ENCODE assay signal across 8 cellular contexts in the genomic region with DNA sequence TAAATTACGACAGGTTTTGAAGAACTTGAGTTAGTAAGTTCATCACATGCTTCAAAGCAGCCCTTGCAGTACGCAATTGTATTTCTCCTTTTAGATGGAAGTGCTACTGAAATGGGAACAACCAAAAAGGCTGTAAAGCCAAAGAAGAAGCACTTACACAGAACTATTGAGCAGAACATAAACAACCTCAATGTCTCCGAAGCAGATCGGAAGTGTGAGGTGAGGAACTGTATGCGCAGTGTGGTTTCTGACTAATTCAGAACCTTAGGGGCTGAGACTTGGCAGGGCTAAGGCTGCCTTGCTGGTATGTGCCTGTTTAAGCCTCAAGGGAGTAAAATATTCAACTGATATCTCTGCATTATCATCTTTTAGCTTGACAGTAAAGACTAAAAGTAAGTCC. TPM values are rescaled to one million over a fixed set of nuclear protein-coding genes. Genes with fewer than 3 reads are reported as not detected.
DNase-seq lines count a peak whose midpoint lies in the region; ATAC-seq, FAIRE-seq and TF ChIP-seq lines count a peak whose summit lies in the region.

No MANE protein-coding gene starts in this region.

- peak; percentile 90 for ATAC-seq in CD4-positive, CD25-positive, alpha-beta regulatory T cell (ENCODE audit: low read depth in 2 of 2)
- ATAC-seq in GM19467 (IDR thresholded peaks at IDR 0.05; ENCODE audit: unreplicated experiment) (peak; percentile 73), HG03565 (IDR thresholded peaks at IDR 0.05; ENCODE audit: unreplicated experiment) (peak; percentile 81), GM12878 (peak; percentile 93)

- no peaks in the 10 kb centered on the region for H3K27me3 Mint-ChIP-seq in CD4-positive, CD25-positive, alpha-beta regulatory T cell
- H3K27me3 Mint-ChIP-seq in glutamatergic neuron (ENCODE audit: unreplicated experiment): no peaks in the 10 kb centered on the region

- RAD21 ChIA-PET in GM12878 (lab: Charles Lee; ENCODE audit: unreplicated experiment): interaction anchor here (0.6 to 2.8 kb wide), 12 partner anchors 9 to 165 kb away, joined by 3 to 22 read pairs (median 5); partner anchors contain the start of genes ITPRIPL1, NCAPH and SNRNP200

- POLR2A ChIA-PET in GM12878 (lab: Charles Lee) (interaction anchor here (0.6 to 4.0 kb wide), 5 partner anchors 8 to 581 kb away, joined by 3 to 20 read pairs (median 12); partner anchors contain the start of genes ITPRIPL1 and NCAPH), OCI-LY7 (lab: Charles Lee) (interaction anchor here (0.6 to 0.9 kb wide), 2 partner anchors 9 to 21 kb away, joined by 3 to 5 read pairs; partner anchors contain the start of gene NCAPH)

- peak overlapping the region; percentile 52 for H3K4me3 ChIP-seq in CD4-positive, CD25-positive, alpha-beta regulatory T cell (ENCODE audit: low read depth, low read length)
- H3K4me3 ChIP-seq in GM12878 (no peak overlapping the region), OCI-LY7 (ENCODE audit: low read depth, low read length, poor library complexity, severe bottlenecking) (no peak overlapping the region)

- no peaks in the 10 kb centered on the region for H3K9me3 ChIP-seq in CD4-positive, CD25-positive, alpha-beta regulatory T cell (ENCODE audit: control insufficient read depth in 2 of 2, low read length in 2 of 2)
- H3K9me3 ChIP-seq in GM12878 (replicated peaks; ENCODE audit: control insufficient read depth, insufficient read depth, low read length) (no peaks in the 10 kb centered on the region), OCI-LY7 (ENCODE audit: low read length) (no peaks in the 10 kb centered on the region)

- no peak for TF ChIP-seq POLR2A in GM12878 (IDR thresholded peaks at IDR 0.05; ENCODE audit: low read depth, low read length)

- peaks cover 6% of the 10 kb centered on the region for H3K36me3 ChIP-seq in CD4-positive, CD25-positive, alpha-beta regulatory T cell (ENCODE audit: control insufficient read depth, insufficient read depth, low read length)
- H3K36me3 ChIP-seq in GM12878 (ENCODE audit: control insufficient read depth in 2 of 2, insufficient read depth in 2 of 2, low read length in 1 of 2): peaks cover 18 to 25% of the 10 kb centered on the region in 2 experiments
- H3K36me3 ChIP-seq in OCI-LY7 (ENCODE audit: insufficient read depth, low read length): peaks cover 99% of the 10 kb centered on the region

- H3K27ac ChIP-seq in CD4-positive, CD25-positive, alpha-beta regulatory T cell (ENCODE audit: insufficient read depth, low read length, poor library complexity, severe bottlenecking): peak overlapping the region; percentile 95
- peak overlapping the region; percentile 65 for H3K27ac ChIP-seq in GM12878 (ENCODE audit: control insufficient read depth, insufficient read depth)
- H3K27ac ChIP-seq in OCI-LY7 (ENCODE audit: low read depth, low read length, poor library complexity, severe bottlenecking): no peak overlapping the region

- no peak for TF ChIP-seq RAD21 in GM12878 (IDR thresholded peaks at IDR 0.05; ENCODE audit: insufficient read depth, low read depth, low read length)

- TF ChIP-seq CTCF in GM12878 (IDR thresholded peaks at IDR 0.05 in 2 of 3, conservative IDR thresholded peaks at IDR 0.05 in 1 of 3; ENCODE audit: control insufficient read depth in 2 of 3, extremely low read depth in 1 of 3, insufficient read depth in 1 of 3, low read depth in 3 of 3, low read length in 3 of 3) (no peak), OCI-LY7 (conservative IDR thresholded peaks at IDR 0.05; ENCODE audit: low read length) (no peak), glutamatergic neuron (IDR thresholded peaks at IDR 0.05; ENCODE audit: partially characterized antibody, unreplicated experiment) (no peak)

- H3K9ac ChIP-seq in GM12878 (ENCODE audit: control insufficient read depth, insufficient read depth, low read length): no peak overlapping the region

- H3K4me3 Mint-ChIP-seq in CD4-positive, CD25-positive, alpha-beta regulatory T cell: peak overlapping the region; percentile 17 to 78 (median 50)
- H3K4me3 Mint-ChIP-seq in glutamatergic neuron (ENCODE audit: unreplicated experiment): no peak overlapping the region

- no peaks in the 10 kb centered on the region for H3K9me2 ChIP-seq in OCI-LY7 (ENCODE audit: insufficient read depth, low read length)

- no peaks in the 10 kb centered on the region for H3K9me3 Mint-ChIP-seq in CD4-positive, CD25-positive, alpha-beta regulatory T cell
- peaks cover 1% of the 10 kb centered on the region for H3K9me3 Mint-ChIP-seq in glutamatergic neuron (ENCODE audit: unreplicated experiment)

- TF ChIP-seq EP300 in GM12878 (IDR thresholded peaks at IDR 0.05; ENCODE audit: borderline replicate concordance in 1 of 2, control insufficient read depth in 1 of 2, low read depth in 2 of 2, low read length in 2 of 2): peak; percentile 54 to 69; a peak in 3 of 4 replicates

- SMC1A ChIA-PET in GM12878 (lab: Charles Lee; ENCODE audit: uncharacterized antibody, unreplicated experiment): interaction anchor here (0.9 to 16.6 kb wide), 10 partner anchors 9 to 83 kb away, joined by 3 to 231 read pairs (median 7); partner anchors contain the start of genes ITPRIPL1, NCAPH and SNRNP200

- WGBS in GM12878 (ENCODE audit: insufficient coverage, insufficient replicate concordance, low lambda C conversion rate, missing lambda C conversion rate): 2% methylated on average over 5 of the region's 5 CpGs

- peak overlapping the region; percentile 45 for H3K4me2 ChIP-seq in GM12878 (ENCODE audit: control insufficient read depth, insufficient read depth)
- no peak overlapping the region for H3K4me2 ChIP-seq in OCI-LY7 (ENCODE audit: low read length)

- FAIRE-seq in GM12878 (lab: Jason Lieb, UNC): peak; percentile 96

- H3K36me3 Mint-ChIP-seq in CD4-positive, CD25-positive, alpha-beta regulatory T cell: no peaks in the 10 kb centered on the region
- H3K36me3 Mint-ChIP-seq in glutamatergic neuron (ENCODE audit: unreplicated experiment): no peaks in the 10 kb centered on the region

- H3K4me1 ChIP-seq in CD4-positive, CD25-positive, alpha-beta regulatory T cell (ENCODE audit: control insufficient read depth, insufficient read depth, low read length, poor library complexity, severe bottlenecking): peaks cover 51% of the 10 kb centered on the region
- peaks cover 55% of the 10 kb centered on the region for H3K4me1 ChIP-seq in GM12878 (ENCODE audit: control insufficient read depth, insufficient read depth, low read length)
- H3K4me1 ChIP-seq in OCI-LY7 (ENCODE audit: insufficient read depth, low read length, poor library complexity, severe bottlenecking): no peaks in the 10 kb centered on the region

- H3K27me3 ChIP-seq in CD4-positive, CD25-positive, alpha-beta regulatory T cell (ENCODE audit: control insufficient read depth, insufficient read depth, low read length): no peaks in the 10 kb centered on the region
- H3K27me3 ChIP-seq in GM12878 (replicated peaks in 1 of 2; ENCODE audit: control insufficient read depth in 2 of 2, insufficient read depth in 2 of 2, low read length in 1 of 2): no peaks in the 10 kb centered on the region

- H4K20me1 ChIP-seq in GM12878 (ENCODE audit: control insufficient read depth, insufficient read depth) (no peaks in the 10 kb centered on the region), OCI-LY7 (ENCODE audit: insufficient read depth, low read length) (no peaks in the 10 kb centered on the region)

- H2AFZ ChIP-seq in GM12878 (ENCODE audit: control insufficient read depth, low read depth, low read length): no peak overlapping the region; the same call in 1 of the 2 replicates
- H2AFZ ChIP-seq in OCI-LY7 (ENCODE audit: low read length): no peak overlapping the region

- CTCF ChIA-PET in GM12878 (lab: Yijun Ruan, JAX) (interaction anchor here (0.6 to 2.0 kb wide), 9 partner anchors 13 to 291 kb away, joined by 3 to 8 read pairs (median 4); no protein-coding TSS in a partner anchor), OCI-LY7 (lab: Charles Lee; ENCODE audit: unreplicated experiment) (no interaction called here)

- BruUV-seq in GM12878 (replicated peaks; lab: Mats Ljungman, UMichigan) (no TSS peak), OCI-LY7 (replicated peaks; lab: Mats Ljungman, UMichigan) (no TSS peak)

- H3K27ac Mint-ChIP-seq in CD4-positive, CD25-positive, alpha-beta regulatory T cell: peak overlapping the region; percentile 90 to 95 (median 93)
- H3K27ac Mint-ChIP-seq in glutamatergic neuron (ENCODE audit: unreplicated experiment): no peak overlapping the region

- in situ Hi-C loops in GM12878 (cut with MboI): no loop called here

- H3K4me1 Mint-ChIP-seq in CD4-positive, CD25-positive, alpha-beta regulatory T cell: peaks cover 38 to 61% (median 50%) of the 10 kb centered on the region in 4 donors
- no peaks in the 10 kb centered on the region for H3K4me1 Mint-ChIP-seq in glutamatergic neuron (ENCODE audit: low read depth, unreplicated experiment)

- DNase-seq in CD4-positive, CD25-positive, alpha-beta regulatory T cell: peak; percentile 53 to 85 (median 78)
- DNase-seq in GM12878 (ENCODE audit: low read depth, low spot score) (peak; percentile 91), OCI-LY7 (ENCODE audit: low spot score) (no peak), glutamatergic neuron (no peak), SKM-1 (lab: John Stamatoyannopoulos, UW; ENCODE audit: unreplicated experiment) (no peak)
- DNase-seq in NK-92 treated with Interleukin-12 subunit alpha and Interleukin-12 subunit beta, amount 100 ng/mL, for 24 hours (lab: John Stamatoyannopoulos, UW): no peak

- H3K79me2 ChIP-seq in GM12878 (ENCODE audit: control insufficient read depth, insufficient read depth, low read length) (peaks cover 40% of the 10 kb centered on the region), OCI-LY7 (ENCODE audit: insufficient read depth, low read depth, low read length) (peaks cover 33% of the 10 kb centered on the region)

- intact Hi-C loops in GM12878 (cut with micrococcal nuclease; ENCODE audit: unreplicated experiment): loop anchor here (2.0 kb wide), 1 partner anchor 39 kb away; the partner anchor contains the start of gene SNRNP200
- intact Hi-C loops in OCI-LY7 (cut with micrococcal nuclease; ENCODE audit: unreplicated experiment): loop anchor here (5.0 kb wide), 1 partner anchor 52 kb away; no protein-coding TSS in a partner anchor

RNA-seq across cellular contexts. Expression of gene NCAPH, which starts 8.4 kb away (rescaled TPM):
- total RNA-seq in CD4-positive, CD25-positive, alpha-beta regulatory T cell: 14.0 TPM
- polyA plus RNA-seq in CD4-positive, CD25-positive, alpha-beta regulatory T cell: 10 to 100 TPM in 1 of 4 donors, 1 to 10 TPM in 3; 4.2 to 10.0 (median 8.1) TPM
- 23.0 and 28.6 TPM in 2 replicates for total RNA-seq in GM12878 (2013; cell fraction: nucleolus; rRNA removed)
- total RNA-seq in GM12878 (2014; rRNA removed) (58.1 and 66.4 TPM in 2 replicates), GM12878 (2014; rRNA removed; fragmentation: Illumina TruSeq; extraction: Trizol) (63.6 and 64.5 TPM in 2 replicates), GM12878 (2021) (67.0 and 71.0 TPM in 2 replicates), OCI-LY7 (2022) (85.8 and 91.3 TPM in 2 replicates), glutamatergic neuron (ENCODE audit: unreplicated experiment) (6.6 TPM)
- polyA plus RNA-seq in GM12878 (2011; ENCODE audit: low read depth): 21.2 TPM
- polyA plus RNA-seq in GM12878 (2011; rRNA removed) (67.7 and 71.2 TPM in 2 replicates), GM12878 (2014; fragmentation: Illumina TruSeq; extraction: Trizol) (90.1 and 107 TPM in 2 replicates), GM12878 (2014; fragmentation: Nextera tagmentation; extraction: Ambion mirVana) (10 to 100 TPM; 42.6 to 45.8 TPM), GM12878 (2014; rRNA removed) (66.2 and 71.4 TPM in 2 replicates), GM12878 (2016; fragmentation: Nextera tagmentation; extraction: Ambion mirVana) (10 to 100 TPM; 69.6 to 73.4 TPM)
- 71.1 and 75.5 TPM in 2 replicates for polyA plus RNA-seq in GM12878 (2011; cell fraction: cytosol; rRNA removed)
- 65.1 and 68.2 TPM in 2 replicates for polyA plus RNA-seq in GM12878 (2011; cell fraction: nucleus; rRNA removed)
- 17.5 and 27.0 TPM in 2 replicates for polyA plus RNA-seq in GM12878 (2012)
- polyA minus RNA-seq in GM12878 (2011; rRNA and poly(A)+ RNA removed): 57.9 and 60.6 TPM in 2 replicates
- 21.6 and 31.8 TPM in 2 replicates for polyA minus RNA-seq in GM12878 (2011; cell fraction: cytosol; rRNA and poly(A)+ RNA removed)
- polyA minus RNA-seq in GM12878 (2011; cell fraction: nucleus; rRNA and poly(A)+ RNA removed): 21.2 and 28.6 TPM in 2 replicates
- total RNA-seq in OCI-LY7 (2014; rRNA removed; shearing (Covaris generic)): 94.7 and 108 TPM in 2 replicates

RNA-seq across cellular contexts. Expression of gene ITPRIPL1, which starts 18.9 kb away (rescaled TPM):
- 27.8 TPM for total RNA-seq in CD4-positive, CD25-positive, alpha-beta regulatory T cell
- polyA plus RNA-seq in CD4-positive, CD25-positive, alpha-beta regulatory T cell: 10 to 100 TPM in 2 of 4 donors, 1 to 10 TPM in 2; 7.5 to 17.5 (median 10.9) TPM
- 16.9 and 20.9 TPM in 2 replicates for total RNA-seq in GM12878 (2013; cell fraction: nucleolus; rRNA removed)
- 28.7 and 29.6 TPM in 2 replicates for total RNA-seq in GM12878 (2014; rRNA removed)
- 16.8 and 17.1 TPM in 2 replicates for total RNA-seq in GM12878 (2014; rRNA removed; fragmentation: Illumina TruSeq; extraction: Trizol)
- 23.8 and 28.7 TPM in 2 replicates for total RNA-seq in GM12878 (2021)
- 5.3 TPM for polyA plus RNA-seq in GM12878 (2011; ENCODE audit: low read depth)
- 6.8 and 11.7 TPM in 2 replicates for polyA plus RNA-seq in GM12878 (2011; rRNA removed)
- 15.0 and 15.6 TPM in 2 replicates for polyA plus RNA-seq in GM12878 (2011; cell fraction: cytosol; rRNA removed)
- 6.4 and 7.1 TPM in 2 replicates for polyA plus RNA-seq in GM12878 (2011; cell fraction: nucleus; rRNA removed)
- 7.8 and 9.6 TPM in 2 replicates for polyA plus RNA-seq in GM12878 (2012)
- polyA plus RNA-seq in GM12878 (2014; fragmentation: Illumina TruSeq; extraction: Trizol): 16.1 and 20.6 TPM in 2 replicates
- polyA plus RNA-seq in GM12878 (2014; fragmentation: Nextera tagmentation; extraction: Ambion mirVana): 1 to 10 TPM; 4.9 to 5.7 TPM
- 16.8 and 18.8 TPM in 2 replicates for polyA plus RNA-seq in GM12878 (2014; rRNA removed)
- 1 to 10 TPM; 9.9 TPM for polyA plus RNA-seq in GM12878 (2016; fragmentation: Nextera tagmentation; extraction: Ambion mirVana)
- 14.0 and 19.4 TPM in 2 replicates for polyA minus RNA-seq in GM12878 (2011; rRNA and poly(A)+ RNA removed)
- polyA minus RNA-seq in GM12878 (2011; cell fraction: cytosol; rRNA and poly(A)+ RNA removed): 6.3 and 6.8 TPM in 2 replicates
- polyA minus RNA-seq in GM12878 (2011; cell fraction: nucleus; rRNA and poly(A)+ RNA removed): 4.2 and 9.0 TPM in 2 replicates
- 13.5 and 15.5 TPM in 2 replicates for total RNA-seq in OCI-LY7 (2014; rRNA removed; shearing (Covaris generic))
- 7.1 and 8.1 TPM in 2 replicates for total RNA-seq in OCI-LY7 (2022)
- 0.56 TPM for total RNA-seq in glutamatergic neuron (ENCODE audit: unreplicated experiment)

RNA-seq across cellular contexts. Expression of gene SNRNP200, which starts 38.7 kb away (rescaled TPM):
- 295 TPM for total RNA-seq in CD4-positive, CD25-positive, alpha-beta regulatory T cell
- 10 to 100 TPM; 67.4 to 89.4 (median 83.4) TPM for polyA plus RNA-seq in CD4-positive, CD25-positive, alpha-beta regulatory T cell
- 125 and 137 TPM in 2 replicates for total RNA-seq in GM12878 (2013; cell fraction: nucleolus; rRNA removed)
- total RNA-seq in GM12878 (2014; rRNA removed): 68.7 and 72.9 TPM in 2 replicates
- 59.2 and 61.9 TPM in 2 replicates for total RNA-seq in GM12878 (2014; rRNA removed; fragmentation: Illumina TruSeq; extraction: Trizol)
- 147 and 158 TPM in 2 replicates for total RNA-seq in GM12878 (2021)
- polyA plus RNA-seq in GM12878 (2011; ENCODE audit: low read depth): 99.9 TPM
- 106 and 176 TPM in 2 replicates for polyA plus RNA-seq in GM12878 (2011; rRNA removed)
- 277 and 280 TPM in 2 replicates for polyA plus RNA-seq in GM12878 (2011; cell fraction: cytosol; rRNA removed)
- polyA plus RNA-seq in GM12878 (2011; cell fraction: nucleus; rRNA removed): 305 and 387 TPM in 2 replicates
- polyA plus RNA-seq in GM12878 (2012): 117 and 126 TPM in 2 replicates
- polyA plus RNA-seq in GM12878 (2014; fragmentation: Illumina TruSeq; extraction: Trizol): 111 and 157 TPM in 2 replicates
- 10 to 100 TPM; 61.6 to 64.6 TPM for polyA plus RNA-seq in GM12878 (2014; fragmentation: Nextera tagmentation; extraction: Ambion mirVana)
- 145 and 147 TPM in 2 replicates for polyA plus RNA-seq in GM12878 (2014; rRNA removed)
- 100 to 1,000 TPM; 100 to 111 TPM for polyA plus RNA-seq in GM12878 (2016; fragmentation: Nextera tagmentation; extraction: Ambion mirVana)
- 395 and 413 TPM in 2 replicates for polyA minus RNA-seq in GM12878 (2011; rRNA and poly(A)+ RNA removed)
- polyA minus RNA-seq in GM12878 (2011; cell fraction: cytosol; rRNA and poly(A)+ RNA removed): 106 and 118 TPM in 2 replicates
- polyA minus RNA-seq in GM12878 (2011; cell fraction: nucleus; rRNA and poly(A)+ RNA removed): 79.8 and 136 TPM in 2 replicates
- 76.0 and 79.3 TPM in 2 replicates for total RNA-seq in OCI-LY7 (2014; rRNA removed; shearing (Covaris generic))
- total RNA-seq in OCI-LY7 (2022): 213 and 216 TPM in 2 replicates
- 136 TPM for total RNA-seq in glutamatergic neuron (ENCODE audit: unreplicated experiment)

Comparison
In these comparisons a context has a peak if more than half of its experiments do, and no peak if none do; other contexts are left out.
1. DNase-seq: peak in CD4-positive, CD25-positive, alpha-beta regulatory T cell (3 of 3) and GM12878 (single experiment); none in NK-92 treated with Interleukin-12 subunit alpha and Interleukin-12 subunit beta, amount 100 ng/mL, for 24 hours (single experiment), OCI-LY7 (single experiment), glutamatergic neuron (single experiment) and SKM-1 (single experiment).
2. Peak in every context shown above with its lines, with median percentiles within 50 percentile points of each other: ATAC-seq.